8 cellular contexts compared by ENCODE assay signal in genomic region chr17:28726396-28726911, GRCh38. TPM values are rescaled to one million over a fixed set of nuclear protein-coding genes. Genes with fewer than 3 reads are reported as not detected.
DNase-seq lines count a peak whose midpoint lies in the region; ATAC-seq, FAIRE-seq and TF ChIP-seq lines count a peak whose summit lies in the region.

No MANE protein-coding gene starts in this region.

- peak overlapping the region; percentile 97 for H3K4me3 Mint-ChIP-seq in T-helper 17 cell

- H3K27me3 ChIP-seq in Karpas-422 (ENCODE audit: low read length) (no peaks in the 10 kb centered on the region), iPS-20b (ENCODE audit: insufficient read depth, low read length) (no peaks in the 10 kb centered on the region)

- H3K9ac ChIP-seq in Karpas-422 (ENCODE audit: low read length), result peak overlapping the region; percentile 77
- peak overlapping the region; percentile 90 for H3K9ac ChIP-seq in iPS-20b (ENCODE audit: low read depth, low read length)

- in situ Hi-C loops in astrocyte of the spinal cord (cut with HindIII; ENCODE audit: low sequenced_read_pairs), result no loop called here

- peak overlapping the region; percentile 100 for H3K27ac Mint-ChIP-seq in T-helper 17 cell

- H4K20me1 ChIP-seq in Karpas-422 (ENCODE audit: insufficient read depth, low read depth, low read length), result peaks cover 19% of the 10 kb centered on the region; the same call in 1 of the 2 replicates

- H3K4me1 Mint-ChIP-seq in T-helper 17 cell, result peaks cover 51% of the 10 kb centered on the region

- peak overlapping the region; percentile 81 for H3K4me3 ChIP-seq in Karpas-422 (ENCODE audit: low read length)
- H3K4me3 ChIP-seq in astrocyte of the spinal cord (ENCODE audit: low read depth, low read length), result peak overlapping the region; percentile 61
- H3K4me3 ChIP-seq in iPS-20b (ENCODE audit: low read length), result peak overlapping the region; percentile 99

- peak; percentile 31 for ATAC-seq in T-helper 17 cell

- no peaks in the 10 kb centered on the region for H3K9me2 ChIP-seq in Karpas-422 (replicated peaks; ENCODE audit: insufficient read depth, low read length)

- no peak for TF ChIP-seq CTCF in astrocyte of the spinal cord (IDR thresholded peaks at IDR 0.05; ENCODE audit: low read depth, low read length)

- H3K27ac ChIP-seq in Karpas-422 (ENCODE audit: low read length), result no peak overlapping the region
- no peak overlapping the region for H3K27ac ChIP-seq in iPS-20b (ENCODE audit: low read length)

- peaks cover 12% of the 10 kb centered on the region for H3K79me2 ChIP-seq in Karpas-422 (ENCODE audit: low read length)

- peaks cover 3% of the 10 kb centered on the region for H3K36me3 Mint-ChIP-seq in T-helper 17 cell (ENCODE audit: low read depth)

- H3K4me1 ChIP-seq in Karpas-422 (ENCODE audit: low read length) (peaks cover 63% of the 10 kb centered on the region), iPS-20b (ENCODE audit: insufficient read depth, low read length) (peaks cover 9% of the 10 kb centered on the region; the same call in 1 of the 2 replicates)

- DNase-seq in NCI-H2196 (lab: John Stamatoyannopoulos, UW; ENCODE audit: unreplicated experiment), result peak; percentile 48
- DNase-seq in NCI-H2196 treated with DMSO at 0.1 percent for 48 hours (lab: John Stamatoyannopoulos, UW; ENCODE audit: unreplicated experiment), result no peak
- DNase-seq in Karpas-422, result peak; percentile 94
- DNase-seq in T-helper 17 cell, result peak; percentile 39 to 65 (median 59)
- peak; percentile 71 for DNase-seq in astrocyte of the spinal cord (ENCODE audit: low read depth, low spot score)
- DNase-seq in stimulated activated CD4-positive, alpha-beta T cell treated with anti-CD3 and anti-CD28 coated beads, Interleukin-12 subunit alpha, Interleukin-12 subunit beta, amount 100 ng/mL, for 48 hours (ENCODE audit: low read depth in 2 of 3, low spot score in 1 of 3), result peak in 2 of 3 donors; percentile 65 to 74
- no peak for DNase-seq in GM19239 (ENCODE audit: insufficient read length, low spot score)

- no peaks in the 10 kb centered on the region for H3K9me3 ChIP-seq in Karpas-422 (ENCODE audit: low read length)
- H3K9me3 ChIP-seq in T-helper 17 cell (ENCODE audit: control insufficient read depth, low read length, poor library complexity, severe bottlenecking), result peaks cover 3% of the 10 kb centered on the region
- H3K9me3 ChIP-seq in iPS-20b (ENCODE audit: insufficient read depth, low read depth, low read length), result no peaks in the 10 kb centered on the region

- FAIRE-seq in GM19239 (lab: Jason Lieb, UNC), result no peak

- no peaks in the 10 kb centered on the region for H3K27me3 Mint-ChIP-seq in T-helper 17 cell

- peak overlapping the region; percentile 95; the same call in 1 of the 2 replicates for H2AFZ ChIP-seq in Karpas-422 (ENCODE audit: low read length)

- peak overlapping the region; percentile 94 for H3K4me2 ChIP-seq in Karpas-422 (ENCODE audit: low read depth, low read length, poor library complexity, severe bottlenecking)

- H3K36me3 ChIP-seq in Karpas-422 (ENCODE audit: insufficient read depth, low read length) (peaks cover 23% of the 10 kb centered on the region), iPS-20b (ENCODE audit: insufficient read depth, low read depth, low read length) (peaks cover 34% of the 10 kb centered on the region)

RNA-seq across cellular contexts. Expression of gene TLCD1, which starts 0.4 kb away (rescaled TPM):
- total RNA-seq in Karpas-422 (2014; rRNA removed; shearing (Covaris generic); ENCODE audit: low replicate concordance), result 2.1 and 3.8 TPM in 2 replicates
- total RNA-seq in T-helper 17 cell, result 1 to 10 TPM; 1.1 to 1.4 TPM

RNA-seq across cellular contexts. Expression of gene NEK8, which starts 2.1 kb away (rescaled TPM):
- 9.4 and 13.8 TPM in 2 replicates for total RNA-seq in Karpas-422 (2014; rRNA removed; shearing (Covaris generic); ENCODE audit: low replicate concordance)
- 1 to 10 TPM; 5.8 to 8.8 TPM for total RNA-seq in T-helper 17 cell

RNA-seq across cellular contexts. Expression of gene RPL23A, which starts 6.7 kb away (rescaled TPM):
- 1,170 and 1,763 TPM in 2 replicates for total RNA-seq in Karpas-422 (2014; rRNA removed; shearing (Covaris generic); ENCODE audit: low replicate concordance)
- total RNA-seq in T-helper 17 cell, result 1,000 to 10,000 TPM; 2,757 to 2,860 TPM

RNA-seq across cellular contexts. Expression of gene RAB34, which starts 8.8 kb away (rescaled TPM):
- not detected in 2 replicates for total RNA-seq in Karpas-422 (2014; rRNA removed; shearing (Covaris generic); ENCODE audit: low replicate concordance)
- total RNA-seq in T-helper 17 cell, result 10 to 100 TPM in 1 of 2 donors, 1 to 10 TPM in 1; 8.3 to 24.3 TPM

RNA-seq across cellular contexts. Expression of gene PROCA1, which starts 14.8 kb away (rescaled TPM):
- total RNA-seq in Karpas-422 (2014; rRNA removed; shearing (Covaris generic); ENCODE audit: low replicate concordance), result 2.7 and 7.3 TPM in 2 replicates
- 1 to 10 TPM; 4.8 to 6.3 TPM for total RNA-seq in T-helper 17 cell

Comparison
In these comparisons a context has a peak if more than half of its experiments do, and no peak if none do; other contexts are left out.
1. DNase-seq: peak in NCI-H2196 (single experiment), Karpas-422 (single experiment), T-helper 17 cell (3 of 3), astrocyte of the spinal cord (single experiment) and stimulated activated CD4-positive, alpha-beta T cell treated with anti-CD3 and anti-CD28 coated beads, Interleukin-12 subunit alpha, Interleukin-12 subunit beta, amount 100 ng/mL, for 48 hours (2 of 3); none in NCI-H2196 treated with DMSO at 0.1 percent for 48 hours (single experiment) and GM19239 (single experiment).
2. Peak in every context shown above with its lines, with median percentiles within 50 percentile points of each other: H3K4me3 ChIP-seq.